ENCODE assay signal across 9 cellular contexts in genomic region chr2:3480352-3481010, GRCh38.
A peak's percentile ranks its signal among the peaks of the same experiment; 100 is the strongest.
DNase-seq lines count a peak whose midpoint lies in the region; ATAC-seq and TF ChIP-seq lines count a peak whose summit lies in the region.
"Had no signal": no experiment of that assay in that cellular context is flagged by ENCODE, and none has a peak within 500 bp of the region (broad histone marks: within the 10 kb centered on the region; RNA-seq: fewer than 3 reads in every experiment).

No MANE protein-coding gene starts in this region.

- ATAC-seq in HG03097 (IDR thresholded peaks at IDR 0.05; ENCODE audit: low FRiP score, unreplicated experiment), result no peak
- ATAC-seq in GM21737 (IDR thresholded peaks at IDR 0.05; ENCODE audit: unreplicated experiment), result no peak
- no peak for ATAC-seq in HG02973 (IDR thresholded peaks at IDR 0.05; ENCODE audit: unreplicated experiment)

- peak; percentile 36 for DNase-seq in DMS153 treated with DMSO at 0.1 percent for 48 hours (lab: John Stamatoyannopoulos, UW; ENCODE audit: unreplicated experiment)
- peak; percentile 76 for DNase-seq in NCI-H510A treated with DMSO at 0.1 percent for 48 hours (lab: John Stamatoyannopoulos, UW)
- DNase-seq in kidney tubule cell (ENCODE audit: low spot score), result peak; percentile 15
- no peak for DNase-seq in dedifferentiated amniotic fluid mesenchymal stem cell (ENCODE audit: extremely low spot score)
- DNase-seq: NCI-H1694 treated with DMSO at 0.1 percent for 48 hours had no signal

- H3K27ac ChIP-seq in C4-2B, result peak overlapping the region; percentile 36; the same call in 1 of the 2 replicates

- TF ChIP-seq CTCF in C4-2B (conservative IDR thresholded peaks at IDR 0.05), result no peak
